13 cellular contexts compared by ENCODE assay signal in the genomic region with DNA sequence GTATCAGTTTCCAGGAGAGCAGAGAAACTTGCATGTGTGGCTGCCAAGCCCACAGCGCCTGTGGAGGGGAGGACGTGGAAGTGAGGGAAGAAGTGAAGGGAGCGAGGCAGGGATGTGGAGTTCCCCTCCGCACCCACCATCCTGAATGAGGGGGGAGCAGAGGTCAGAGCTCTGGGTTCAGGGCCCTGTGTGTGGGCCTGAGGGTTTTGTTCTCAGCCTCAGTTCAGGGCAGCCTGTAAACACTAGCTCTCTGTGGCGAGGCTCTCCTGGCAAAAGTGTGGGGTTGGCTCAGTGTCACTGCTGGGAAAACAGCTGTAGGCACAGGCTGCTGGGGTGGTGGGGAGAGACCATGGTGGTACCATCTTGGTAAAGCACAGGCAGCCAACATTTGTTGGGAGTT.
"Had no signal": no experiment of that assay in that cellular context is flagged by ENCODE, and none has a peak within 500 bp of the region (broad histone marks: within the 10 kb centered on the region; RNA-seq: fewer than 3 reads in every experiment).

No MANE protein-coding gene starts in this region.

- H3K9me3 Mint-ChIP-seq: effector memory CD8-positive, alpha-beta T cell; natural killer cell treated with Interleukin-12 subunit alpha and Interleukin-12 subunit beta and Interleukin-15 and Interleukin-18, amount 100 ng/mL, for 72 hours; T-helper 1 cell treated with Interleukin-12 subunit alpha and Interleukin-12 subunit beta and Interleukin-4 antibody, amounts not matched to agents 30 μg/mL and 1 μg/mL, for 36 hours; WTC11 had no signal

- DNase-seq: activated CD4-positive, alpha-beta T cell treated with anti-CD3 and anti-CD28 coated beads for 48 hours; activated CD8-positive, alpha-beta memory T cell treated with anti-CD3 and anti-CD28 coated beads, Interleukin-2, amount 50 U/mL, for 48 hours; activated CD8-positive, alpha-beta T cell treated with anti-CD3 and anti-CD28 coated beads, Interleukin-2, amount 10 ng/mL, durations not matched to agents 7 days and 5 days; activated naive CD4-positive, alpha-beta T cell; central memory CD4-positive, alpha-beta T cell; effector memory CD8-positive, alpha-beta T cell; left colon; ovary; small intestine; tibial artery had no signal

- ATAC-seq: activated CD8-positive, alpha-beta T cell treated with anti-CD3 and anti-CD28 coated beads, Interleukin-2, amount 10 ng/mL, durations not matched to agents 7 days and 5 days; effector memory CD8-positive, alpha-beta T cell; left colon; natural killer cell treated with Interleukin-12 subunit alpha and Interleukin-12 subunit beta and Interleukin-15 and Interleukin-18, amount 100 ng/mL, for 72 hours; WTC11 had no signal

- H3K36me3 Mint-ChIP-seq: natural killer cell treated with Interleukin-12 subunit alpha and Interleukin-12 subunit beta and Interleukin-15 and Interleukin-18, amount 100 ng/mL, for 72 hours; WTC11 had no signal

- H3K27ac Mint-ChIP-seq: activated CD8-positive, alpha-beta T cell treated with anti-CD3 and anti-CD28 coated beads, Interleukin-2, amount 10 ng/mL, durations not matched to agents 7 days and 5 days; effector memory CD8-positive, alpha-beta T cell; natural killer cell treated with Interleukin-12 subunit alpha and Interleukin-12 subunit beta and Interleukin-15 and Interleukin-18, amount 100 ng/mL, for 72 hours; T-helper 1 cell treated with Interleukin-12 subunit alpha and Interleukin-12 subunit beta and Interleukin-4 antibody, amounts not matched to agents 30 μg/mL and 1 μg/mL, for 36 hours; WTC11 had no signal

- H3K4me3 Mint-ChIP-seq: activated CD8-positive, alpha-beta T cell treated with anti-CD3 and anti-CD28 coated beads, Interleukin-2, amount 10 ng/mL, durations not matched to agents 7 days and 5 days; effector memory CD8-positive, alpha-beta T cell; natural killer cell treated with Interleukin-12 subunit alpha and Interleukin-12 subunit beta and Interleukin-15 and Interleukin-18, amount 100 ng/mL, for 72 hours; T-helper 1 cell treated with Interleukin-12 subunit alpha and Interleukin-12 subunit beta and Interleukin-4 antibody, amounts not matched to agents 30 μg/mL and 1 μg/mL, for 36 hours; WTC11 had no signal
